Comparison of ENCODE assay signal across 8 cellular contexts in genomic region chr14:63470877-63471565, GRCh38.
A peak's percentile ranks its signal among the peaks of the same experiment; 100 is the strongest.
DNase-seq lines count a peak whose midpoint lies in the region; ATAC-seq and TF ChIP-seq lines count a peak whose summit lies in the region.

No MANE protein-coding gene starts in this region.

- no peaks in the 10 kb centered on the region for H3K9me3 ChIP-seq in suprapubic skin

- no peak overlapping the region for H3K4me3 ChIP-seq in epithelial cell of proximal tubule (ENCODE audit: low read depth, low read length)
- no peak overlapping the region for H3K4me3 ChIP-seq in suprapubic skin

- WGBS in suprapubic skin, result 59% methylated on average over 3 of the region's 3 CpGs

- no peaks in the 10 kb centered on the region for H3K9me3 Mint-ChIP-seq in activated T-cell treated with anti-CD3 and anti-CD28 coated beads, Interleukin-2, amount 50 U/mL, for 24 hours

- peak overlapping the region; percentile 72 for H3K27ac Mint-ChIP-seq in activated T-cell treated with anti-CD3 and anti-CD28 coated beads, Interleukin-2, amount 50 U/mL, for 24 hours

- H3K4me1 ChIP-seq in suprapubic skin, result peaks cover 47% of the 10 kb centered on the region

- TF ChIP-seq CTCF in epithelial cell of proximal tubule (conservative IDR thresholded peaks at IDR 0.05; ENCODE audit: low read depth, low read length) (no peak), suprapubic skin (IDR thresholded peaks at IDR 0.05) (no peak)

- H3K27ac ChIP-seq in suprapubic skin, result no peak overlapping the region

- H3K27me3 Mint-ChIP-seq in activated T-cell treated with anti-CD3 and anti-CD28 coated beads, Interleukin-2, amount 50 U/mL, for 24 hours, result no peaks in the 10 kb centered on the region

- no peak overlapping the region for H3K4me3 Mint-ChIP-seq in activated T-cell treated with anti-CD3 and anti-CD28 coated beads, Interleukin-2, amount 50 U/mL, for 24 hours

- no peak for TF ChIP-seq POLR2A in suprapubic skin (IDR thresholded peaks at IDR 0.05)

- no peaks in the 10 kb centered on the region for H3K36me3 ChIP-seq in suprapubic skin

- no peaks in the 10 kb centered on the region for H3K27me3 ChIP-seq in suprapubic skin

- DNase-seq in activated T-cell treated with anti-CD3 and anti-CD28 coated beads, Interleukin-2, amount 50 U/mL, for 24 hours, result no peak
- DNase-seq in activated T-cell treated with anti-CD3 and anti-CD28 coated beads, Interleukin-2, amount 50 U/mL, for 1 hour, result no peak
- peak; percentile 7 for DNase-seq in NCI-H2196 treated with DMSO at 0.1 percent for 48 hours (lab: John Stamatoyannopoulos, UW; ENCODE audit: unreplicated experiment)
- DNase-seq in epithelial cell of proximal tubule (ENCODE audit: low read depth), result peak; percentile 67
- no peak for DNase-seq in stimulated activated naive CD8-positive, alpha-beta T cell treated with anti-CD3 and anti-CD28 coated beads, Interleukin-15, Interleukin-2, amounts not matched to agents 100 U/mL and 50 U/mL, for 24 hours
- DNase-seq in suprapubic skin (ENCODE audit: low spot score in 2 of 2), result no peak
- DNase-seq in NCI-H187 (lab: John Stamatoyannopoulos, UW), result no peak

- H3K4me1 Mint-ChIP-seq in activated T-cell treated with anti-CD3 and anti-CD28 coated beads, Interleukin-2, amount 50 U/mL, for 24 hours (ENCODE audit: low read depth), result peaks cover 60% of the 10 kb centered on the region

- peak; percentile 90 for ATAC-seq in HG02678 (IDR thresholded peaks at IDR 0.05; ENCODE audit: unreplicated experiment)
- ATAC-seq in stimulated activated naive CD8-positive, alpha-beta T cell treated with anti-CD3 and anti-CD28 coated beads, Interleukin-15, Interleukin-2, amounts not matched to agents 100 U/mL and 50 U/mL, for 24 hours, result peak; percentile 76

- H3K36me3 Mint-ChIP-seq in activated T-cell treated with anti-CD3 and anti-CD28 coated beads, Interleukin-2, amount 50 U/mL, for 24 hours (ENCODE audit: low read depth), result peaks cover 1% of the 10 kb centered on the region

- no peak for TF ChIP-seq EP300 in suprapubic skin (IDR thresholded peaks at IDR 0.05)

Comparison
In these comparisons a context has a peak if more than half of its experiments do, and no peak if none do; other contexts are left out.
1. DNase-seq: peak in NCI-H2196 treated with DMSO at 0.1 percent for 48 hours (single experiment) and epithelial cell of proximal tubule (single experiment); none in activated T-cell treated with anti-CD3 and anti-CD28 coated beads, Interleukin-2, amount 50 U/mL, for 24 hours (single experiment), activated T-cell treated with anti-CD3 and anti-CD28 coated beads, Interleukin-2, amount 50 U/mL, for 1 hour (single experiment), stimulated activated naive CD8-positive, alpha-beta T cell treated with anti-CD3 and anti-CD28 coated beads, Interleukin-15, Interleukin-2, amounts not matched to agents 100 U/mL and 50 U/mL, for 24 hours (single experiment), suprapubic skin (0 of 2) and NCI-H187 (0 of 2).